18 cellular contexts compared by ENCODE assay signal in the genomic region with DNA sequence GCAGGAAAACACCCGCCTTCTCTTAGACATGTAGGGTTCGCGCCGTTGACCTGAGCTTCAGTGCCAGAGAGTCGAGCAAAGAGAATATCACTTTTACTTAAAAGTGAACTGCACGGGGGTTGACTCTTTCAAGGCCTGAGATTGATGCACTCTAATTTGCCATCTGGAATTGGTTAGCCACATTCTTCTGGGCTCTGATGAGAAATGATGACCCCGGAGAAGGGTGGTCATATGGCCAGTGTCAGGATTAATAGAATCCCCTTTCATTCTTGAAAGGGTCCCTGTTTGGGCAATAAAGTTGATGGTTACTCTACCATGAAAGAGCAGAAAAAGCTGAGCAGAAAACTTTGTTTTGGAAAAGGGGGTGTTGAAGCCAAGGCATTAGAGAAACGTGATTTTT. TPM values are rescaled to one million over a fixed set of nuclear protein-coding genes. Genes with fewer than 3 reads are reported as not detected.
DNase-seq lines count a peak whose midpoint lies in the region; ATAC-seq and TF ChIP-seq lines count a peak whose summit lies in the region.
"Had no signal": no experiment of that assay in that cellular context is flagged by ENCODE, and none has a peak within 500 bp of the region (broad histone marks: within the 10 kb centered on the region; RNA-seq: fewer than 3 reads in every experiment).

No MANE protein-coding gene starts in this region.

- H3K36me3 Mint-ChIP-seq in natural killer cell treated with Interleukin-12 subunit alpha and Interleukin-12 subunit beta and Interleukin-15 and Interleukin-18, amount 100 ng/mL, for 72 hours, result no peaks in the 10 kb centered on the region
- H3K36me3 Mint-ChIP-seq: activated naive CD8-positive, alpha-beta T cell; CD4-positive, CD25-positive, alpha-beta regulatory T cell had no signal

- TF ChIP-seq CTCF in fibroblast of mammary gland (conservative IDR thresholded peaks at IDR 0.05; ENCODE audit: control insufficient read depth, insufficient read depth, low read depth, low read length) (no peak), tibial artery (IDR thresholded peaks at IDR 0.05) (no peak)

- ATAC-seq in natural killer cell treated with Interleukin-12 subunit alpha and Interleukin-12 subunit beta and Interleukin-15 and Interleukin-18, amount 100 ng/mL, for 72 hours, result no peak
- no peak for ATAC-seq in HG02884 (IDR thresholded peaks at IDR 0.05; ENCODE audit: unreplicated experiment)
- ATAC-seq: HCT116 had no signal

- no peaks in the 10 kb centered on the region for H3K27me3 Mint-ChIP-seq in natural killer cell treated with Interleukin-12 subunit alpha and Interleukin-12 subunit beta and Interleukin-15 and Interleukin-18, amount 100 ng/mL, for 72 hours
- H3K27me3 Mint-ChIP-seq: activated CD4-positive, alpha-beta T cell treated with anti-CD3 and anti-CD28 coated beads, Interleukin-2, amount 10 ng/mL, durations not matched to agents 24 days and 14 days; activated naive CD8-positive, alpha-beta T cell; activated T-cell treated with anti-CD3 and anti-CD28 coated beads, Interleukin-2, amount 50 U/mL, for 24 hours; CD4-positive, CD25-positive, alpha-beta regulatory T cell had no signal

- H3K4me3 ChIP-seq in fibroblast of mammary gland (ENCODE audit: control insufficient read depth, low read depth, low read length), result no peak overlapping the region
- no peak overlapping the region for H3K4me3 ChIP-seq in tibial artery

- H3K27ac Mint-ChIP-seq in natural killer cell treated with Interleukin-12 subunit alpha and Interleukin-12 subunit beta and Interleukin-15 and Interleukin-18, amount 100 ng/mL, for 72 hours, result peak overlapping the region; percentile 77 to 82

- no peaks in the 10 kb centered on the region for H3K36me3 ChIP-seq in tibial artery

- peaks cover 34 to 49% of the 10 kb centered on the region in 2 donors for H3K4me1 Mint-ChIP-seq in natural killer cell treated with Interleukin-12 subunit alpha and Interleukin-12 subunit beta and Interleukin-15 and Interleukin-18, amount 100 ng/mL, for 72 hours (ENCODE audit: low read depth in 2 of 2)

- no peaks in the 10 kb centered on the region for H3K9me3 Mint-ChIP-seq in natural killer cell treated with Interleukin-12 subunit alpha and Interleukin-12 subunit beta and Interleukin-15 and Interleukin-18, amount 100 ng/mL, for 72 hours
- H3K9me3 Mint-ChIP-seq: activated CD4-positive, alpha-beta T cell treated with anti-CD3 and anti-CD28 coated beads, Interleukin-2, amount 10 ng/mL, durations not matched to agents 24 days and 14 days; activated T-cell treated with anti-CD3 and anti-CD28 coated beads, Interleukin-2, amount 50 U/mL, for 24 hours had no signal

- peak overlapping the region; percentile 1 to 58 for H3K27ac ChIP-seq in tibial artery
- H3K27ac ChIP-seq: 22Rv1 had no signal

- no peaks in the 10 kb centered on the region for H3K9me3 ChIP-seq in tibial artery

- DNase-seq in DMS 273 (lab: John Stamatoyannopoulos, UW; ENCODE audit: unreplicated experiment) (peak; percentile 33), DMS 273 treated with DMSO at 0.1 percent for 48 hours (lab: John Stamatoyannopoulos, UW) (no peak), fibroblast of mammary gland (ENCODE audit: low read depth) (peak; percentile 42), tibial artery (no peak)
- no peak for DNase-seq in natural killer cell treated with Interleukin-12 subunit alpha and Interleukin-12 subunit beta and Interleukin-15 and Interleukin-18, amount 100 ng/mL, for 72 hours (ENCODE audit: low spot score)
- DNase-seq in activated naive CD4-positive, alpha-beta T cell (lab: John Stamatoyannopoulos, UW), result no peak
- no peak for DNase-seq in NK-92 treated with Interleukin-12 subunit alpha and Interleukin-12 subunit beta, amount 100 ng/mL, for 24 hours (lab: John Stamatoyannopoulos, UW)
- DNase-seq: activated CD4-positive, alpha-beta T cell treated with anti-CD3 and anti-CD28 coated beads, Interleukin-2, amount 10 ng/mL, durations not matched to agents 24 days and 14 days; activated T-cell treated with anti-CD3 and anti-CD28 coated beads, Interleukin-2, amount 50 U/mL, for 24 hours; EL; kidney; MV-4-11; T-helper 9 cell had no signal

- no peak overlapping the region for H3K4me3 Mint-ChIP-seq in natural killer cell treated with Interleukin-12 subunit alpha and Interleukin-12 subunit beta and Interleukin-15 and Interleukin-18, amount 100 ng/mL, for 72 hours
- H3K4me3 Mint-ChIP-seq: activated T-cell treated with anti-CD3 and anti-CD28 coated beads, Interleukin-2, amount 50 U/mL, for 24 hours had no signal

- H3K4me1 ChIP-seq in tibial artery, result peaks cover 0 to 79% (median 32%) of the 10 kb centered on the region in 4 donors

- no peaks in the 10 kb centered on the region for H3K27me3 ChIP-seq in tibial artery

- intact Hi-C loops in tibial artery (cut with DNase I; ENCODE audit: low total_unique reads), result no loop called here

RNA-seq across cellular contexts. Expression of a gene that starts 31.2 kb away (rescaled TPM):
- 10 to 100 TPM; 11.1 to 16.2 TPM for total RNA-seq in natural killer cell treated with Interleukin-12 subunit alpha and Interleukin-12 subunit beta and Interleukin-15 and Interleukin-18, amount 100 ng/mL, for 72 hours

RNA-seq across cellular contexts. Expression of a gene that starts 60.0 kb away (rescaled TPM):
- 100 to 1,000 TPM; 137 to 144 TPM for total RNA-seq in natural killer cell treated with Interleukin-12 subunit alpha and Interleukin-12 subunit beta and Interleukin-15 and Interleukin-18, amount 100 ng/mL, for 72 hours

Comparison
In these comparisons a context has a peak if more than half of its experiments do, and no peak if none do; other contexts are left out.
1. DNase-seq: peak in DMS 273 (single experiment) and fibroblast of mammary gland (single experiment); none in DMS 273 treated with DMSO at 0.1 percent for 48 hours (single experiment), natural killer cell treated with Interleukin-12 subunit alpha and Interleukin-12 subunit beta and Interleukin-15 and Interleukin-18, amount 100 ng/mL, for 72 hours (single experiment), tibial artery (0 of 2), activated naive CD4-positive, alpha-beta T cell (0 of 4) and NK-92 treated with Interleukin-12 subunit alpha and Interleukin-12 subunit beta, amount 100 ng/mL, for 24 hours (single experiment).